17 cellular contexts compared by ENCODE assay signal in the genomic region with DNA sequence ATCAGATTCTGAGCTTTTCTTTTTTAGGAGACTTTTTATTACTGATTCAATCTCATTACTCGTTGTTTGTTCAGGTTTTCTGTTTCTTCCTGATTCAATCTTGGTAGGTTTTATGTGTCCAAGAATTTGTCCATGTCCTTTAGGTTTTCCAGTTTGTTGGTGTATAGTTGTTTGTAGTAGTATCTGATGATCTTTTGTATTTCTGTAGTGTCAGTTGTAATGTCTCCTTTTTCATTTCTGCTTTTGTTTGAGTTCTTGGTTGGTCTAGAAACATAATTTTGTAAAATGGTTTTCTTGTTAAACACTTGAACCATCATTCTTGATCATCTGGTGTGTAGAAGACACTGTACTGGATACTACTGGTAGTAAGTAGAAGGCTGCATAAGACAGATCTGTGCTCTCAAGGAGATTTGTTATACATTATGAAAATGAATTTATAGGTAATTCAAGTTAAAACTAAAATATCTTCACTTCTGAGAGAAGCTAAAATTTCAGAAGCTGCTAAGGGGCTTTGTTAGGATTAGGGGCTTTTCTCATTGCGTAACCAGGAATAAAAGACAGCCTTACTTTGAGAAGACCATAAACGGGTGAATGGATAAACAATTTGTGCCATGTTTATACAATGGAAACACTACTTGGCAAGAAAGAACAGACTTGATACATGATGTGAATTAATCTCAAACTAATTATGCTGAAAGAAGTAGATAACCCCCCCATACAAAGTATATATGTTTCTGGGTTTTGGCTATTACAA.
"Had no signal": no experiment of that assay in that cellular context is flagged by ENCODE, and none has a peak within 500 bp of the region (broad histone marks: within the 10 kb centered on the region; RNA-seq: fewer than 3 reads in every experiment).

No MANE protein-coding gene starts in this region.

- H3K4me3 ChIP-seq: heart right ventricle, sigmoid colon, skin epidermis, thoracic aorta, transverse colon had no signal

- ATAC-seq: heart right ventricle; left lobe of liver; naive thymus-derived CD4-positive, alpha-beta T cell; stimulated activated naive B cell treated with anti-CD40 and anti-IgM and Interleukin-4, amounts not matched to agents 10 μg/mL and 1 μg/mL and 100 μg/mL, for 72 hours; stimulated activated naive CD8-positive, alpha-beta T cell treated with anti-CD3 and anti-CD28 coated beads, Interleukin-15, amount 100 ng/mL, for 72 hours had no signal

- H3K27me3 Mint-ChIP-seq: naive thymus-derived CD4-positive, alpha-beta T cell; stimulated activated naive B cell treated with anti-CD40 and anti-IgM and Interleukin-4, amounts not matched to agents 10 μg/mL and 1 μg/mL and 100 μg/mL, for 72 hours; stimulated activated naive CD8-positive, alpha-beta T cell treated with anti-CD3 and anti-CD28 coated beads, Interleukin-15, amount 100 ng/mL, for 72 hours had no signal

- H3K4me3 Mint-ChIP-seq: stimulated activated naive B cell treated with anti-CD40 and anti-IgM and Interleukin-4, amounts not matched to agents 10 μg/mL and 1 μg/mL and 100 μg/mL, for 72 hours; stimulated activated naive CD8-positive, alpha-beta T cell treated with anti-CD3 and anti-CD28 coated beads, Interleukin-15, amount 100 ng/mL, for 72 hours had no signal

- H3K27ac ChIP-seq: heart right ventricle, sigmoid colon, skin epidermis, thoracic aorta, transverse colon had no signal

- DNase-seq: dermis blood vessel endothelial cell; foreskin melanocyte; heart right ventricle; hypothalamus; islet precursor cell; mammary epithelial cell; naive thymus-derived CD4-positive, alpha-beta T cell; posterior cingulate gyrus; sigmoid colon; stimulated activated CD4-positive, alpha-beta T cell treated with anti-CD3 and anti-CD28 coated beads, Interleukin-2, amount 100 ng/mL, for 24 hours; stimulated activated CD4-positive, alpha-beta T cell treated with anti-CD3 and anti-CD28 coated beads, Interleukin-4, amount 100 ng/mL, for 4 hours; stimulated activated naive B cell treated with anti-CD40 and anti-IgM and Interleukin-4, amounts not matched to agents 10 μg/mL and 1 μg/mL and 100 μg/mL, for 72 hours; stimulated activated naive CD8-positive, alpha-beta T cell treated with anti-CD3 and anti-CD28 coated beads, Interleukin-15, amount 100 ng/mL, for 72 hours; transverse colon had no signal

- H3K4me1 ChIP-seq: heart right ventricle had no signal

- H3K27ac Mint-ChIP-seq: naive thymus-derived CD4-positive, alpha-beta T cell; stimulated activated naive B cell treated with anti-CD40 and anti-IgM and Interleukin-4, amounts not matched to agents 10 μg/mL and 1 μg/mL and 100 μg/mL, for 72 hours; stimulated activated naive CD8-positive, alpha-beta T cell treated with anti-CD3 and anti-CD28 coated beads, Interleukin-15, amount 100 ng/mL, for 72 hours had no signal

- H3K9me3 ChIP-seq: sigmoid colon, thoracic aorta, transverse colon had no signal
